Comparison of ENCODE assay signal across 10 cellular contexts in the genomic region with DNA sequence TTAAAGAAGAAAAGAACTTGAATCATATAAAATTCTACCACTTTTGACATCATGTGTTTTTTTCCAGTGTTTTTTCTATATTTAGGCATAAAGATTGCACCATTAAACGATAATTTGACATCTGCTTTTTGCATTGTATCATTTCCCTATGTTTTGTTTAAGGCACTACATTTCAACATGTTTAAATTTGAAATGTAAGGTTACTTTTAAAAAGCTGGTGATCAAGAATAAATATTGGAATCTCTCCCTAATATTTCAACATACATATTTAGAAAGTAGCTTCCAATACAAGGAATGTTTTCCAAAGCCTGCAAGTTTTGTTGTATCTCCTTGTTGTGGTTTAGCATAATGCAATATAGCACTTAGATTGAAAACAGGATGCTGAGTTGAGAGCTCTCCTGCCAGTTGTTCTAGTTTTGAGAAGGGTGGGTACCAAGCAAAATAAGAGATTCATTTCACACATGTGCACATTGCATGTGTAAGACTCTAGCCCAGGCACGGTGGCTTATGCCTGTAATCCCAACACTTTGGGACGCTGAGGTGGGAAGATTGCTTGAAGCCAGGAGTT.
DNase-seq lines count a peak whose midpoint lies in the region; ATAC-seq and TF ChIP-seq lines count a peak whose summit lies in the region.
"Had no signal": no experiment of that assay in that cellular context is flagged by ENCODE, and none has a peak within 500 bp of the region (broad histone marks: within the 10 kb centered on the region; RNA-seq: fewer than 3 reads in every experiment).

No MANE protein-coding gene starts in this region.

- in situ Hi-C loops in GM13977 (cut with MboI; ENCODE audit: low pct_unique_long_range_greater_than_20kb, low sequenced_read_pairs, unreplicated experiment) = no loop called here

- no peak for TF ChIP-seq CTCF in RWPE2 (IDR thresholded peaks at IDR 0.05; ENCODE audit: poor library complexity, severe bottlenecking)
- TF ChIP-seq CTCF in GM13977 (IDR thresholded peaks at IDR 0.05; ENCODE audit: extremely low read depth, insufficient read depth, missing control alignments) = no peak
- no peak for TF ChIP-seq CTCF in dorsolateral prefrontal cortex (IDR thresholded peaks at IDR 0.05 in 54 of 56, conservative IDR thresholded peaks at IDR 0.05 in 2 of 56; ENCODE audit: low read depth in 1 of 56, partially characterized antibody in 56 of 56)

- H3K9me3 ChIP-seq in RWPE2 (ENCODE audit: severe bottlenecking) = peaks cover 2% of the 10 kb centered on the region

- H3K27me3 Mint-ChIP-seq in activated naive CD8-positive, alpha-beta T cell = no peaks in the 10 kb centered on the region
- no peaks in the 10 kb centered on the region for H3K27me3 Mint-ChIP-seq in activated naive CD8-positive, alpha-beta T cell treated with anti-CD3 and anti-CD28 coated beads for 36 hours
- no peaks in the 10 kb centered on the region for H3K27me3 Mint-ChIP-seq in stimulated activated naive B cell treated with anti-CD40 and anti-IgM and Interleukin-4, amounts not matched to agents 10 μg/mL and 1 μg/mL and 100 μg/mL, for 72 hours
- H3K27me3 Mint-ChIP-seq: activated CD8-positive, alpha-beta memory T cell treated with anti-CD3 and anti-CD28 coated beads, Interleukin-2, amount 10 ng/mL, durations not matched to agents 7 days and 5 days had no signal

- H3K4me1 ChIP-seq in RWPE2 (ENCODE audit: insufficient read depth, poor library complexity, severe bottlenecking) = peaks cover 33% of the 10 kb centered on the region

- H3K36me3 ChIP-seq in RWPE2 (ENCODE audit: low read depth) = no peaks in the 10 kb centered on the region; the same call in 1 of the 2 replicates

- no peak for ATAC-seq in RWPE2 (ENCODE audit: low read depth)
- ATAC-seq in stimulated activated naive B cell treated with anti-CD40 and anti-IgM and Interleukin-4, amounts not matched to agents 10 μg/mL and 1 μg/mL and 100 μg/mL, for 72 hours (replicated peaks) = no peak
- no peak for ATAC-seq in HG03442 (IDR thresholded peaks at IDR 0.05; ENCODE audit: unreplicated experiment)

- peak overlapping the region; percentile 88 for H3K27ac ChIP-seq in RWPE2 (ENCODE audit: poor library complexity, severe bottlenecking)
- peak overlapping the region in 22 of 59 donors; percentile 5 to 86 (median 55) for H3K27ac ChIP-seq in dorsolateral prefrontal cortex

- peak overlapping the region; percentile 67 for H3K27ac Mint-ChIP-seq in activated naive CD8-positive, alpha-beta T cell
- no peak overlapping the region for H3K27ac Mint-ChIP-seq in activated naive CD8-positive, alpha-beta T cell treated with anti-CD3 and anti-CD28 coated beads for 36 hours
- H3K27ac Mint-ChIP-seq in stimulated activated naive B cell treated with anti-CD40 and anti-IgM and Interleukin-4, amounts not matched to agents 10 μg/mL and 1 μg/mL and 100 μg/mL, for 72 hours = peak overlapping the region; percentile 51
- H3K27ac Mint-ChIP-seq: endodermal cell had no signal

- peaks cover 11% of the 10 kb centered on the region for H3K36me3 Mint-ChIP-seq in activated naive CD8-positive, alpha-beta T cell
- peaks cover 26% of the 10 kb centered on the region for H3K36me3 Mint-ChIP-seq in activated naive CD8-positive, alpha-beta T cell treated with anti-CD3 and anti-CD28 coated beads for 36 hours
- H3K36me3 Mint-ChIP-seq in stimulated activated naive B cell treated with anti-CD40 and anti-IgM and Interleukin-4, amounts not matched to agents 10 μg/mL and 1 μg/mL and 100 μg/mL, for 72 hours = peaks cover 51 to 65% of the 10 kb centered on the region in 2 donors

- H3K4me3 ChIP-seq in RWPE2 (ENCODE audit: severe bottlenecking) (no peak overlapping the region), dorsolateral prefrontal cortex (no peak overlapping the region)

- no peak for DNase-seq in activated naive CD8-positive, alpha-beta T cell treated with anti-CD3 and anti-CD28 coated beads for 36 hours
- DNase-seq in RWPE2 (ENCODE audit: low spot score) (no peak), fibroblast of gingiva (ENCODE audit: low read depth) (peak; percentile 94), GM13977 (ENCODE audit: low spot score) (no peak), dorsolateral prefrontal cortex (no peak)
- DNase-seq in stimulated activated naive B cell treated with anti-CD40 and anti-IgM and Interleukin-4, amounts not matched to agents 10 μg/mL and 1 μg/mL and 100 μg/mL, for 72 hours = no peak
- DNase-seq: activated CD8-positive, alpha-beta memory T cell treated with anti-CD3 and anti-CD28 coated beads, Interleukin-2, amount 10 ng/mL, durations not matched to agents 7 days and 5 days; endodermal cell had no signal

- H3K27me3 ChIP-seq in RWPE2 (ENCODE audit: insufficient read depth, poor library complexity, severe bottlenecking) (no peaks in the 10 kb centered on the region), dorsolateral prefrontal cortex (no peaks in the 10 kb centered on the region)

- H3K4me3 Mint-ChIP-seq in activated naive CD8-positive, alpha-beta T cell = no peak overlapping the region
- no peak overlapping the region for H3K4me3 Mint-ChIP-seq in activated naive CD8-positive, alpha-beta T cell treated with anti-CD3 and anti-CD28 coated beads for 36 hours
- H3K4me3 Mint-ChIP-seq in stimulated activated naive B cell treated with anti-CD40 and anti-IgM and Interleukin-4, amounts not matched to agents 10 μg/mL and 1 μg/mL and 100 μg/mL, for 72 hours = no peak overlapping the region
- H3K4me3 Mint-ChIP-seq: activated CD8-positive, alpha-beta memory T cell treated with anti-CD3 and anti-CD28 coated beads, Interleukin-2, amount 10 ng/mL, durations not matched to agents 7 days and 5 days; endodermal cell had no signal

- peaks cover 36% of the 10 kb centered on the region for H3K4me1 Mint-ChIP-seq in activated naive CD8-positive, alpha-beta T cell (ENCODE audit: low read depth)
- H3K4me1 Mint-ChIP-seq in activated naive CD8-positive, alpha-beta T cell treated with anti-CD3 and anti-CD28 coated beads for 36 hours = peaks cover 22% of the 10 kb centered on the region
- peaks cover 20 to 23% of the 10 kb centered on the region in 2 donors for H3K4me1 Mint-ChIP-seq in stimulated activated naive B cell treated with anti-CD40 and anti-IgM and Interleukin-4, amounts not matched to agents 10 μg/mL and 1 μg/mL and 100 μg/mL, for 72 hours
- H3K4me1 Mint-ChIP-seq: endodermal cell had no signal

- H3K9me3 Mint-ChIP-seq in activated naive CD8-positive, alpha-beta T cell (ENCODE audit: low read depth) = no peaks in the 10 kb centered on the region
- H3K9me3 Mint-ChIP-seq in activated naive CD8-positive, alpha-beta T cell treated with anti-CD3 and anti-CD28 coated beads for 36 hours = no peaks in the 10 kb centered on the region
- peaks cover 0 to 2% of the 10 kb centered on the region in 2 donors for H3K9me3 Mint-ChIP-seq in stimulated activated naive B cell treated with anti-CD40 and anti-IgM and Interleukin-4, amounts not matched to agents 10 μg/mL and 1 μg/mL and 100 μg/mL, for 72 hours
- H3K9me3 Mint-ChIP-seq: endodermal cell had no signal

- intact Hi-C loops in dorsolateral prefrontal cortex (cut with DNase I) = no loop called here
